Comparison of ENCODE assay signal across 18 cellular contexts in the genomic region with DNA sequence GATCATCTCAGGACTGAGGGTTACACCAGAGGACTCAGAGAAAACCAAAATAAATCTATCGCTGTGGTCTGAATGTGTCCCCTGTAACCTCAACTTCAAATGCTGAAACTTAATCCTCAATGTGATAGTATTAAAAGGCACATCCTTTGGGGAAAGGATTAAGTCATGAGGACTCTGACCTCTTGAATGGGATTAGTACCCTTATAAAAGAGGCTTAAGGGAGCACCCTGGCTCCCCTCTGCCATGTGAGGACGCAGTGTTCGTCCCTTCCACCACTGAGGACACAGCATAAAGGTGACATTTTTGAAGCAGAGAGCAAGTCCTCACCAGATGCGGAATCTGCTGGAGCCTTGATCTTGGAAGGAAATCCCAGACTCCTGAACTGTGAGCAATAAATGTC. TPM values are rescaled to one million over a fixed set of nuclear protein-coding genes. Genes with fewer than 3 reads are reported as not detected.
DNase-seq lines count a peak whose midpoint lies in the region; ATAC-seq, FAIRE-seq and TF ChIP-seq lines count a peak whose summit lies in the region.
"Had no signal": no experiment of that assay in that cellular context is flagged by ENCODE, and none has a peak within 500 bp of the region (broad histone marks: within the 10 kb centered on the region; RNA-seq: fewer than 3 reads in every experiment).

No MANE protein-coding gene starts in this region.

- DNase-seq in NCI-H524 treated with DMSO at 0.1 percent for 48 hours (lab: John Stamatoyannopoulos, UW) (peak; percentile 92), NCI-H82 treated with DMSO at 0.1 percent for 48 hours (lab: John Stamatoyannopoulos, UW; ENCODE audit: unreplicated experiment) (peak; percentile 59), mesenteric fat pad (ENCODE audit: low spot score) (peak; percentile 6), upper lobe of right lung (peak; percentile 1), amniotic stem cell (lab: John Stamatoyannopoulos, UW) (no peak), H54 (ENCODE audit: insufficient read length, low spot score) (no peak)
- DNase-seq: C1 segment of cervical spinal cord; Calu3; CD4-positive, alpha-beta memory T cell; COR-L47; DMS53; DMS79 treated with DMSO at 0.1 percent for 48 hours; GF-D8; HFFc6 had no signal

- H3K4me1 ChIP-seq in upper lobe of right lung: no peaks in the 10 kb centered on the region
- H3K4me1 ChIP-seq: HAP-1 had no signal

- no peak for TF ChIP-seq CTCF in upper lobe of right lung (IDR thresholded peaks at IDR 0.05)

- no peak overlapping the region for H3K4me3 ChIP-seq in upper lobe of right lung
- H3K4me3 ChIP-seq: GM23338, HAP-1 had no signal

- no peak overlapping the region for H3K27ac ChIP-seq in upper lobe of right lung

- H3K27me3 ChIP-seq in upper lobe of right lung: no peaks in the 10 kb centered on the region

- no peak for ATAC-seq in upper lobe of right lung
- ATAC-seq in GM19395 (IDR thresholded peaks at IDR 0.05; ENCODE audit: unreplicated experiment): no peak
- ATAC-seq: GM23338 had no signal

- no peak for FAIRE-seq in H54 (lab: Jason Lieb, UNC)
- FAIRE-seq: GM12891 had no signal

- no peaks in the 10 kb centered on the region for H3K9me3 ChIP-seq in upper lobe of right lung
- H3K9me3 ChIP-seq: HAP-1 had no signal

- TF ChIP-seq POLR2A in H54 (IDR thresholded peaks at IDR 0.05; ENCODE audit: low read depth, low read length): no peak

- H3K36me3 ChIP-seq in upper lobe of right lung: no peaks in the 10 kb centered on the region
- H3K36me3 ChIP-seq: HAP-1 had no signal

- intact Hi-C loops in upper lobe of right lung (cut with DNase I): no loop called here

RNA-seq across cellular contexts. Expression of a gene that starts 39.5 kb away (rescaled TPM):
- 58.9 TPM for total RNA-seq in mesenteric fat pad
- 45.4 TPM for total RNA-seq in upper lobe of right lung

RNA-seq across cellular contexts. Expression of a gene that starts 50.6 kb away (rescaled TPM):
- 64.8 TPM for total RNA-seq in mesenteric fat pad
- 7.4 TPM for total RNA-seq in upper lobe of right lung

Comparison
In these comparisons a context has a peak if more than half of its experiments do, and no peak if none do; other contexts are left out.
1. DNase-seq: peak in NCI-H524 treated with DMSO at 0.1 percent for 48 hours (single experiment), NCI-H82 treated with DMSO at 0.1 percent for 48 hours (single experiment), mesenteric fat pad (single experiment) and upper lobe of right lung (single experiment); none in amniotic stem cell (single experiment) and H54 (single experiment).